ENCODE assay signal across 15 cellular contexts in the genomic region with DNA sequence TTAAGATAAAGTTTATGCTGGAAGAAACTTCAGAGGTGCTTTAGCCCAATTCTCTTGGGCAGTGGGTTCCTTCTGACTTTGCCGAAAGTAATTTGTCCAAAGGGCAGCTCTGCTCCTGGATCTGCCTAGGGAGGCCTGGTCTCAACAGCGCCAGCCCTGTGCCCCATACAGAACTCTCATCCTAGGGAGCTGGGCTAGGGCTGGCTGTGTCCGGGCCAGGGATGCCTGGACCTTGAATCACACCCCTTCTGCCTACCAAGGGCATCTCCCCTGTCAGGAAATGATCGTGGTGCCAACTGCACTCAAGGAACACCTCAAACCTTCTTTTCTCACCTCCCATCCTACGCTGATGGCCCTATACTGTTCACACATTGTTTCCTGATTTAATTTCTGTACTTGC. TPM values are rescaled to one million over a fixed set of nuclear protein-coding genes. Genes with fewer than 3 reads are reported as not detected.
A peak's percentile ranks its signal among the peaks of the same experiment; 100 is the strongest.
DNase-seq lines count a peak whose midpoint lies in the region; ATAC-seq and TF ChIP-seq lines count a peak whose summit lies in the region.
"Had no signal": no experiment of that assay in that cellular context is flagged by ENCODE, and none has a peak within 500 bp of the region (broad histone marks: within the 10 kb centered on the region; RNA-seq: fewer than 3 reads in every experiment).

No MANE protein-coding gene starts in this region.

- H3K9me3 ChIP-seq in cardiac muscle cell (ENCODE audit: low read depth) = no peaks in the 10 kb centered on the region
- H3K9me3 ChIP-seq in psoas muscle = no peaks in the 10 kb centered on the region
- H3K9me3 ChIP-seq: A549, Caco-2, SJCRH30 had no signal

- 32 to 49% (median 46%) methylated on average over 5 of the region's 5 CpGs for WGBS in psoas muscle, 3 donors

- peak overlapping the region; percentile 27 for H3K27ac Mint-ChIP-seq in T-helper 1 cell treated with Interleukin-12 subunit alpha and Interleukin-12 subunit beta and Interleukin-4 antibody, amounts not matched to agents 30 μg/mL and 1 μg/mL, for 36 hours
- H3K27ac Mint-ChIP-seq in activated T-helper 17 cell treated with anti-CD3 and anti-CD28 coated beads, Interleukin-2, amount 50 U/mL, for 72 hours = no peak overlapping the region

- H3K27ac ChIP-seq in cardiac muscle cell (no peak overlapping the region), psoas muscle (peak overlapping the region; percentile 83)
- H3K27ac ChIP-seq: A549, SJCRH30 had no signal

- ATAC-seq in psoas muscle = peak; percentile 65 to 82 (median 71)
- ATAC-seq in activated T-cell treated with anti-CD3 and anti-CD28 coated beads, Interleukin-2, amount 50 U/mL, for 4 hours = no peak
- ATAC-seq in activated T-helper 17 cell treated with anti-CD3 and anti-CD28 coated beads, Interleukin-2, amount 50 U/mL, for 72 hours (replicated peaks) = no peak
- ATAC-seq: A549 had no signal

- H3K27me3 ChIP-seq in cardiac muscle cell (peaks cover 72% of the 10 kb centered on the region), psoas muscle (ENCODE audit: insufficient read depth in 3 of 3, low read length in 2 of 3) (no peaks in the 10 kb centered on the region)
- H3K27me3 ChIP-seq: SJCRH30 had no signal

- H3K4me1 ChIP-seq in cardiac muscle cell (ENCODE audit: low read depth) (peaks cover 23% of the 10 kb centered on the region), psoas muscle (peaks cover 23% of the 10 kb centered on the region)
- H3K4me1 ChIP-seq: Caco-2, SJCRH30 had no signal

- H3K4me3 ChIP-seq in cardiac muscle cell = no peak overlapping the region
- peak overlapping the region; percentile 71 for H3K4me3 ChIP-seq in psoas muscle
- H3K4me3 ChIP-seq: A549, SJCRH30 had no signal

- TF ChIP-seq CTCF in cardiac muscle cell (IDR thresholded peaks at IDR 0.05; ENCODE audit: low read depth, low read length) (peak; percentile 7), psoas muscle (IDR thresholded peaks at IDR 0.05) (no peak)

- H3K27me3 Mint-ChIP-seq in T-helper 1 cell treated with Interleukin-12 subunit alpha and Interleukin-12 subunit beta and Interleukin-4 antibody, amounts not matched to agents 30 μg/mL and 1 μg/mL, for 36 hours (ENCODE audit: low read depth) = peaks cover 17% of the 10 kb centered on the region
- peaks cover 76% of the 10 kb centered on the region for H3K27me3 Mint-ChIP-seq in activated T-cell treated with anti-CD3 and anti-CD28 coated beads, Interleukin-2, amount 50 U/mL, for 4 hours (ENCODE audit: low read depth)
- peaks cover 76% of the 10 kb centered on the region for H3K27me3 Mint-ChIP-seq in activated T-helper 17 cell treated with anti-CD3 and anti-CD28 coated beads, Interleukin-2, amount 50 U/mL, for 72 hours

- peaks cover 4% of the 10 kb centered on the region for H3K4me1 Mint-ChIP-seq in T-helper 1 cell treated with Interleukin-12 subunit alpha and Interleukin-12 subunit beta and Interleukin-4 antibody, amounts not matched to agents 30 μg/mL and 1 μg/mL, for 36 hours (ENCODE audit: low read depth)
- peaks cover 10% of the 10 kb centered on the region for H3K4me1 Mint-ChIP-seq in activated T-cell treated with anti-CD3 and anti-CD28 coated beads, Interleukin-2, amount 50 U/mL, for 4 hours (ENCODE audit: low read depth)
- H3K4me1 Mint-ChIP-seq in activated T-helper 17 cell treated with anti-CD3 and anti-CD28 coated beads, Interleukin-2, amount 50 U/mL, for 72 hours = no peaks in the 10 kb centered on the region

- DNase-seq in T-helper 1 cell (no peak), cardiac muscle cell (ENCODE audit: low read depth in 1 of 2, low spot score in 1 of 2) (no peak), psoas muscle (peak; percentile 63 to 77), GM19238 (ENCODE audit: insufficient read length, low spot score) (no peak)
- no peak for DNase-seq in activated CD4-positive, alpha-beta T cell treated with anti-CD3 and anti-CD28 coated beads for 1 hour
- DNase-seq in activated T-cell treated with anti-CD3 and anti-CD28 coated beads, Interleukin-2, amount 50 U/mL, for 4 hours = no peak
- DNase-seq: activated naive CD4-positive, alpha-beta T cell treated with anti-CD3 and anti-CD28 coated beads, Interleukin-2, amount 50 U/mL, for 16 hours; Caco-2; cerebellar nuclear complex; NCI-H2107; SJCRH30; stimulated activated CD4-positive, alpha-beta T cell treated with anti-CD3 and anti-CD28 coated beads, Interleukin-4, amount 100 ng/mL, for 1 hour had no signal

- H3K4me3 Mint-ChIP-seq in T-helper 1 cell treated with Interleukin-12 subunit alpha and Interleukin-12 subunit beta and Interleukin-4 antibody, amounts not matched to agents 30 μg/mL and 1 μg/mL, for 36 hours = no peak overlapping the region
- no peak overlapping the region for H3K4me3 Mint-ChIP-seq in activated T-cell treated with anti-CD3 and anti-CD28 coated beads, Interleukin-2, amount 50 U/mL, for 4 hours
- no peak overlapping the region for H3K4me3 Mint-ChIP-seq in activated T-helper 17 cell treated with anti-CD3 and anti-CD28 coated beads, Interleukin-2, amount 50 U/mL, for 72 hours

- intact Hi-C loops in psoas muscle (cut with DNase I) = loop anchor here (5.0 to 10.0 kb wide), 3 partner anchors 34 to 924 kb away; no protein-coding TSS in a partner anchor

- H3K9me3 Mint-ChIP-seq in T-helper 1 cell treated with Interleukin-12 subunit alpha and Interleukin-12 subunit beta and Interleukin-4 antibody, amounts not matched to agents 30 μg/mL and 1 μg/mL, for 36 hours = no peaks in the 10 kb centered on the region
- H3K9me3 Mint-ChIP-seq in activated T-cell treated with anti-CD3 and anti-CD28 coated beads, Interleukin-2, amount 50 U/mL, for 4 hours = no peaks in the 10 kb centered on the region
- H3K9me3 Mint-ChIP-seq in activated T-helper 17 cell treated with anti-CD3 and anti-CD28 coated beads, Interleukin-2, amount 50 U/mL, for 72 hours = no peaks in the 10 kb centered on the region

- H3K36me3 ChIP-seq in cardiac muscle cell = no peaks in the 10 kb centered on the region
- no peaks in the 10 kb centered on the region for H3K36me3 ChIP-seq in psoas muscle (ENCODE audit: insufficient read depth in 1 of 2, low read depth in 1 of 2)
- H3K36me3 ChIP-seq: SJCRH30 had no signal

- no peaks in the 10 kb centered on the region for H3K36me3 Mint-ChIP-seq in T-helper 1 cell treated with Interleukin-12 subunit alpha and Interleukin-12 subunit beta and Interleukin-4 antibody, amounts not matched to agents 30 μg/mL and 1 μg/mL, for 36 hours (ENCODE audit: low read depth)
- no peaks in the 10 kb centered on the region for H3K36me3 Mint-ChIP-seq in activated T-cell treated with anti-CD3 and anti-CD28 coated beads, Interleukin-2, amount 50 U/mL, for 4 hours (ENCODE audit: insufficient read depth)
- no peaks in the 10 kb centered on the region for H3K36me3 Mint-ChIP-seq in activated T-helper 17 cell treated with anti-CD3 and anti-CD28 coated beads, Interleukin-2, amount 50 U/mL, for 72 hours (ENCODE audit: low read depth)

RNA-seq across cellular contexts. Expression of a gene that starts 37.3 kb away (rescaled TPM):
- total RNA-seq in cardiac muscle cell = 10.4 and 13.9 TPM in 2 replicates
- polyA plus RNA-seq in cardiac muscle cell = 5.7 and 7.8 TPM in 2 replicates
- 10 to 100 TPM; 35.0 to 65.1 (median 47.3) TPM for total RNA-seq in psoas muscle
- 10 to 100 TPM in 1 of 3 donors, 1 to 10 TPM in 2; 5.8 to 17.1 (median 6.1) TPM for polyA plus RNA-seq in psoas muscle
- total RNA-seq in activated T-cell treated with anti-CD3 and anti-CD28 coated beads, Interleukin-2, amount 50 U/mL, for 4 hours = under 1 TPM; 0.20 to 0.42 (median 0.30) TPM
- total RNA-seq in activated T-helper 17 cell treated with anti-CD3 and anti-CD28 coated beads, Interleukin-2, amount 50 U/mL, for 72 hours = under 1 TPM in 1 of 2 donors, not detected in 1; 0.15 TPM

Comparison
In these comparisons a context has a peak if more than half of its experiments do, and no peak if none do; other contexts are left out.
1. DNase-seq: peak in psoas muscle (2 of 2); none in T-helper 1 cell (0 of 5), cardiac muscle cell (0 of 2), activated CD4-positive, alpha-beta T cell treated with anti-CD3 and anti-CD28 coated beads for 1 hour (single experiment), GM19238 (single experiment) and activated T-cell treated with anti-CD3 and anti-CD28 coated beads, Interleukin-2, amount 50 U/mL, for 4 hours (single experiment).
2. ATAC-seq: peak in psoas muscle (4 of 4); none in activated T-cell treated with anti-CD3 and anti-CD28 coated beads, Interleukin-2, amount 50 U/mL, for 4 hours (0 of 2) and activated T-helper 17 cell treated with anti-CD3 and anti-CD28 coated beads, Interleukin-2, amount 50 U/mL, for 72 hours (single experiment).